In genomic region chr12:7169951-7170350, GRCh38 we compare ENCODE assay signal across 39 cellular contexts. TPM values are rescaled to one million over a fixed set of nuclear protein-coding genes. Genes with fewer than 3 reads are reported as not detected.
"Had no signal": no experiment of that assay in that cellular context is flagged by ENCODE, and none has a peak within 500 bp of the region (broad histone marks: within the 10 kb centered on the region; RNA-seq: fewer than 3 reads in every experiment).

No MANE protein-coding gene starts in this region.

- H3K4me3 ChIP-seq: MG63 had no signal

- H3K36me3 ChIP-seq: MG63 had no signal

- DNase-seq: Karpas-422, Kasumi-1, MG63, MM.1S, MV-4-11, NCI-H1048, NCI-H1092, NCI-H1092 treated with DMSO at 0.1 percent for 48 hours, NCI-H1105, NCI-H1105 treated with DMSO at 0.1 percent for 48 hours, NCI-H1417, NCI-H1417 treated with DMSO at 0.1 percent for 48 hours, NCI-H1436, NCI-H1436 treated with DMSO at 0.1 percent for 48 hours, NCI-H146, NCI-H1694, NCI-H1694 treated with DMSO at 0.1 percent for 48 hours, NCI-H187, NCI-H187 treated with DMSO at 0.1 percent for 48 hours, NCI-H1930, NCI-H2029, NCI-H2029 treated with DMSO at 0.1 percent for 48 hours, NCI-H2081, NCI-H2081 treated with DMSO at 0.1 percent for 48 hours, NCI-H2107, NCI-H2171, NCI-H2171 treated with DMSO at 0.1 percent for 48 hours, NCI-H2227 treated with DMSO at 0.1 percent for 48 hours, NCI-H226, NCI-H345, NCI-H446, NCI-H446 treated with DMSO at 0.1 percent for 48 hours, NCI-H510A, NCI-H510A treated with DMSO at 0.1 percent for 48 hours, NCI-H524 had no signal

RNA-seq across cellular contexts. Expression of gene RBP5, which starts 41.3 kb away (rescaled TPM):
- total RNA-seq: LHCN-M2, M059J, MCF 10A, NCI-H460 had no signal
